19 cellular contexts compared by ENCODE assay signal in genomic region chr4:5893591-5893990, GRCh38. TPM values are rescaled to one million over a fixed set of nuclear protein-coding genes. Genes with fewer than 3 reads are reported as not detected.
DNase-seq lines count a peak whose midpoint lies in the region; FAIRE-seq and TF ChIP-seq lines count a peak whose summit lies in the region.
"Had no signal": no experiment of that assay in that cellular context is flagged by ENCODE, and none has a peak within 500 bp of the region (broad histone marks: within the 10 kb centered on the region; RNA-seq: fewer than 3 reads in every experiment).

No MANE protein-coding gene starts in this region.

- H3K36me3 ChIP-seq in Karpas-422 (ENCODE audit: insufficient read depth, low read length) (no peaks in the 10 kb centered on the region; the same call in 1 of the 2 replicates), endodermal cell (ENCODE audit: control insufficient read depth, insufficient read depth, low read length) (no peaks in the 10 kb centered on the region), neuron (ENCODE audit: insufficient read depth, low read length) (no peaks in the 10 kb centered on the region)
- H3K36me3 ChIP-seq: stomach, upper lobe of right lung had no signal

- H3K4me1 ChIP-seq in Karpas-422 (ENCODE audit: low read length): peaks cover 43% of the 10 kb centered on the region
- no peaks in the 10 kb centered on the region for H3K4me1 ChIP-seq in endodermal cell (ENCODE audit: control insufficient read depth, insufficient read depth, low read length)
- H3K4me1 ChIP-seq in neuron (ENCODE audit: insufficient read depth, low read length): peaks cover 33% of the 10 kb centered on the region

- no peaks in the 10 kb centered on the region for H3K79me2 ChIP-seq in Karpas-422 (ENCODE audit: low read length)

- H3K27me3 Mint-ChIP-seq in endodermal cell (ENCODE audit: insufficient read depth): peaks cover 84% of the 10 kb centered on the region

- peaks cover 4% of the 10 kb centered on the region for H3K9me3 Mint-ChIP-seq in endodermal cell
- H3K9me3 Mint-ChIP-seq: activated CD4-positive, alpha-beta T cell treated with anti-CD3 and anti-CD28 coated beads, Interleukin-2, amount 10 ng/mL, durations not matched to agents 7 days and 5 days had no signal

- FAIRE-seq in H54 (lab: Jason Lieb, UNC): no peak

- TF ChIP-seq POLR2A in H54 (IDR thresholded peaks at IDR 0.05; ENCODE audit: low read depth, low read length): no peak

- WGBS in endodermal cell (ENCODE audit: insufficient coverage in 1 of 2, insufficient read length in 1 of 2), 2 experiments: 88 to 91% methylated on average over 5 to 8 of the region's 8 CpGs

- H3K4me3 ChIP-seq in Karpas-422 (ENCODE audit: low read length) (no peak overlapping the region), endodermal cell (ENCODE audit: low read length) (peak overlapping the region; percentile 15), neuron (ENCODE audit: low read length) (peak overlapping the region; percentile 44)
- H3K4me3 ChIP-seq: upper lobe of right lung had no signal

- H4K20me1 ChIP-seq in Karpas-422 (ENCODE audit: insufficient read depth, low read depth, low read length): no peaks in the 10 kb centered on the region

- H3K9me2 ChIP-seq in Karpas-422 (replicated peaks; ENCODE audit: insufficient read depth, low read length): no peaks in the 10 kb centered on the region

- no peak overlapping the region for H3K27ac Mint-ChIP-seq in endodermal cell
- H3K27ac Mint-ChIP-seq: activated CD4-positive, alpha-beta T cell treated with anti-CD3 and anti-CD28 coated beads, Interleukin-2, amount 10 ng/mL, durations not matched to agents 7 days and 5 days; HFFc6 had no signal

- H3K27me3 ChIP-seq in Karpas-422 (ENCODE audit: low read length) (peaks cover 5% of the 10 kb centered on the region; the same call in 1 of the 2 replicates), endodermal cell (ENCODE audit: control insufficient read depth, insufficient read depth, low read length, poor library complexity, severe bottlenecking) (peaks cover 82% of the 10 kb centered on the region), neuron (ENCODE audit: insufficient read depth, low read length) (peaks cover 14% of the 10 kb centered on the region)

- TF ChIP-seq CTCF in endodermal cell (conservative IDR thresholded peaks at IDR 0.05): no peak

- H3K4me1 Mint-ChIP-seq in endodermal cell: peaks cover 19% of the 10 kb centered on the region

- no peaks in the 10 kb centered on the region for H3K36me3 Mint-ChIP-seq in endodermal cell (ENCODE audit: low read depth)

- H3K9ac ChIP-seq in Karpas-422 (ENCODE audit: low read length) (no peak overlapping the region), endodermal cell (ENCODE audit: extremely low read depth, low read length, poor library complexity, severe bottlenecking) (no peak overlapping the region)

- H3K27ac ChIP-seq in Karpas-422 (ENCODE audit: low read length) (no peak overlapping the region), endodermal cell (ENCODE audit: low read depth, low read length) (no peak overlapping the region), substantia nigra (ENCODE audit: low read depth, low read length, poor library complexity, severe bottlenecking) (no peak overlapping the region)
- H3K27ac ChIP-seq: 22Rv1, stomach, upper lobe of right lung had no signal

- no peak overlapping the region for H2AFZ ChIP-seq in Karpas-422 (ENCODE audit: low read length)
- H2AFZ ChIP-seq in neuron (ENCODE audit: low read depth, low read length): no peak overlapping the region

- peak; percentile 42 for DNase-seq in DMS 273 (lab: John Stamatoyannopoulos, UW; ENCODE audit: unreplicated experiment)
- no peak for DNase-seq in DMS 273 treated with DMSO at 0.1 percent for 48 hours (lab: John Stamatoyannopoulos, UW)
- DNase-seq in Karpas-422: peak; percentile 35
- no peak for DNase-seq in endodermal cell
- no peak for DNase-seq in kidney glomerular epithelial cell (lab: John Stamatoyannopoulos, UW)
- DNase-seq in H54 (ENCODE audit: insufficient read length, low spot score): no peak
- no peak for DNase-seq in substantia nigra (lab: John Stamatoyannopoulos, UW)
- DNase-seq: activated CD4-positive, alpha-beta T cell treated with anti-CD3 and anti-CD28 coated beads, Interleukin-2, amount 10 ng/mL, durations not matched to agents 7 days and 5 days; Calu3; foreskin melanocyte; HFFc6; PC-3; SHP77; stimulated activated CD4-positive, alpha-beta T cell treated with anti-CD3 and anti-CD28 coated beads, Interleukin-4, amount 100 ng/mL, for 4 hours; stomach; upper lobe of right lung had no signal

- H3K9me3 ChIP-seq in Karpas-422 (ENCODE audit: low read length) (peaks cover 5% of the 10 kb centered on the region; the same call in 1 of the 2 replicates), endodermal cell (ENCODE audit: control insufficient read depth, low read length) (no peaks in the 10 kb centered on the region), neuron (ENCODE audit: low read length) (peaks cover 2% of the 10 kb centered on the region)
- H3K9me3 ChIP-seq: upper lobe of right lung had no signal

- H3K4me2 ChIP-seq in Karpas-422 (ENCODE audit: low read depth, low read length, poor library complexity, severe bottlenecking): peak overlapping the region; percentile 13

- H3K4me3 Mint-ChIP-seq in endodermal cell: peak overlapping the region; percentile 18
- H3K4me3 Mint-ChIP-seq: activated CD4-positive, alpha-beta T cell treated with anti-CD3 and anti-CD28 coated beads, Interleukin-2, amount 10 ng/mL, durations not matched to agents 7 days and 5 days; HFFc6 had no signal

RNA-seq across cellular contexts. Expression of gene CRMP1, which starts 0.7 kb away (rescaled TPM):
- total RNA-seq in Karpas-422 (2014; rRNA removed; shearing (Covaris generic); ENCODE audit: low replicate concordance): 0.40 and 0.48 TPM in 2 replicates
- 10 to 100 TPM; 40.0 to 64.9 TPM for total RNA-seq in endodermal cell
- polyA plus RNA-seq in endodermal cell (2013, experiment 1 of 2): 137 TPM
- 115 TPM for polyA plus RNA-seq in endodermal cell (2013, experiment 2 of 2)
- total RNA-seq: Calu3, HFFc6, M059J, PC-3 had no signal

Comparison
In these comparisons a context has a peak if more than half of its experiments do, and no peak if none do; other contexts are left out.
1. DNase-seq: peak in DMS 273 (single experiment) and Karpas-422 (single experiment); none in DMS 273 treated with DMSO at 0.1 percent for 48 hours (single experiment), endodermal cell (single experiment), kidney glomerular epithelial cell (single experiment), H54 (single experiment) and substantia nigra (0 of 49).
2. RNA of gene CRMP1, which starts 0.7 kb away (total RNA-seq): 40.0 to 64.9 TPM in endodermal cell; 0.40 to 0.48 TPM in Karpas-422; every median in the first group is over 10 times any median in the second.